ENCODE assay signal across 12 cellular contexts in genomic region chr7:24911213-24911603, GRCh38.
DNase-seq lines count a peak whose midpoint lies in the region; ATAC-seq lines count a peak whose summit lies in the region.
"Had no signal": no experiment of that assay in that cellular context is flagged by ENCODE, and none has a peak within 500 bp of the region (broad histone marks: within the 10 kb centered on the region; RNA-seq: fewer than 3 reads in every experiment).

No MANE protein-coding gene starts in this region.

- peak overlapping the region; percentile 4 for H3K4me3 Mint-ChIP-seq in memory B cell

- H3K27ac Mint-ChIP-seq in memory B cell = peak overlapping the region; percentile 17

- DNase-seq in NCI-H2107 treated with DMSO at 0.1 percent for 48 hours (lab: John Stamatoyannopoulos, UW; ENCODE audit: unreplicated experiment) (peak; percentile 83), NCI-H2107 (lab: John Stamatoyannopoulos, UW) (no peak), NCI-H748 treated with DMSO at 0.1 percent for 48 hours (lab: John Stamatoyannopoulos, UW) (peak; percentile 14), memory B cell (ENCODE audit: low spot score in 2 of 2) (no peak), RPMI8226 (no peak), NCI-H2196 treated with DMSO at 0.1 percent for 48 hours (lab: John Stamatoyannopoulos, UW; ENCODE audit: unreplicated experiment) (no peak), medulla oblongata (ENCODE audit: extremely low spot score) (no peak)
- DNase-seq: GM23248, heart right ventricle, NCI-H774 had no signal

- no peaks in the 10 kb centered on the region for H3K9me3 Mint-ChIP-seq in memory B cell

- peaks cover 42% of the 10 kb centered on the region for H3K4me1 Mint-ChIP-seq in memory B cell

- H3K27me3 Mint-ChIP-seq in memory B cell = no peaks in the 10 kb centered on the region

- peaks cover 4% of the 10 kb centered on the region for H3K36me3 Mint-ChIP-seq in memory B cell

- ATAC-seq in GM21423 (IDR thresholded peaks at IDR 0.05; ENCODE audit: unreplicated experiment) = peak; percentile 37
- peak; percentile 86 for ATAC-seq in memory B cell (ENCODE audit: low read depth)
- ATAC-seq: sciatic nerve had no signal

Comparison
In these comparisons a context has a peak if more than half of its experiments do, and no peak if none do; other contexts are left out.
1. DNase-seq: peak in NCI-H2107 treated with DMSO at 0.1 percent for 48 hours (single experiment) and NCI-H748 treated with DMSO at 0.1 percent for 48 hours (single experiment); none in NCI-H2107 (single experiment), memory B cell (0 of 2), RPMI8226 (single experiment), NCI-H2196 treated with DMSO at 0.1 percent for 48 hours (single experiment) and medulla oblongata (single experiment).